11 cellular contexts compared by ENCODE assay signal in the genomic region with DNA sequence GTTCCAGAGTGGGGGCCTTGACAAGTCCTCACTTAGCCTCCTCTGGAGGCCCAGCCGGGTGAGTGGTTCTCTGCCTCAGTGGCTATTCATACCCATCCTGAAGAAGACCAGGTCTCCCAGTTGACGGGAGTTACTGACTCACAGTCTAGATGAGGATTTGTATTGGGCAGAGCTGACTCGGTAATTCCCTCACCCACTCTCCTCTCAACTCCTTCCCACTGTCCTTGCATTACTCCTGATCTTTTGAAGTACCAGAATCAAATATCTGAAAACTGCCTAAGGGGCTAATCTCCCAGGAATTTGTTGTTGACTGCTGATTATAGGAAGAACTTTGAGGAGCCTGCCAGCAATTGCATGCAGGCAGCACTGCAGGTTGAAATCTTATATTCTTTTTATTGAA. TPM values are rescaled to one million over a fixed set of nuclear protein-coding genes. Genes with fewer than 3 reads are reported as not detected.
DNase-seq lines count a peak whose midpoint lies in the region; ATAC-seq and TF ChIP-seq lines count a peak whose summit lies in the region.
"Had no signal": no experiment of that assay in that cellular context is flagged by ENCODE, and none has a peak within 500 bp of the region (broad histone marks: within the 10 kb centered on the region; RNA-seq: fewer than 3 reads in every experiment).

No MANE protein-coding gene starts in this region.

- in situ Hi-C loops in gastrocnemius medialis (cut with MboI; ENCODE audit: low sequenced_read_pairs in 4 of 4): no loop called here

- peak overlapping the region in 15 of 21 experiments; percentile 4 to 82 (median 58) for H3K27ac ChIP-seq in skin epidermis
- H3K27ac ChIP-seq in right atrium auricular region: peak overlapping the region in 1 of 2 donors; percentile 35
- H3K27ac ChIP-seq in gastrocnemius medialis: no peak overlapping the region
- H3K27ac ChIP-seq: right lobe of liver had no signal

- H3K4me3 ChIP-seq in skin epidermis (no peak overlapping the region), right atrium auricular region (no peak overlapping the region), gastrocnemius medialis (no peak overlapping the region)
- H3K4me3 ChIP-seq: right lobe of liver had no signal

- H3K4me1 ChIP-seq in right atrium auricular region (peaks cover 0 to 41% of the 10 kb centered on the region in 2 donors), gastrocnemius medialis (peaks cover 22 to 23% of the 10 kb centered on the region in 2 donors)

- intact Hi-C loops in gastrocnemius medialis (cut with DNase I; ENCODE audit: low total_unique reads): no loop called here

- H3K36me3 ChIP-seq in right atrium auricular region (peaks cover 8% of the 10 kb centered on the region), gastrocnemius medialis (peaks cover 0 to 7% of the 10 kb centered on the region in 2 donors)

- H3K27me3 ChIP-seq in right atrium auricular region: no peaks in the 10 kb centered on the region
- H3K27me3 ChIP-seq in gastrocnemius medialis: no peaks in the 10 kb centered on the region
- H3K27me3 ChIP-seq: right lobe of liver had no signal

- H3K4me1 Mint-ChIP-seq in T-helper 17 cell: peaks cover 17% of the 10 kb centered on the region

- no peak for TF ChIP-seq POLR2A in gastrocnemius medialis (IDR thresholded peaks at IDR 0.05)

- DNase-seq in GM03348 (ENCODE audit: low spot score) (peak; percentile 38), T-helper 17 cell (no peak), fibroblast of peridontal ligament (ENCODE audit: extremely low read depth) (peak; percentile 52), right atrium auricular region (ENCODE audit: low spot score) (no peak), NCI-H1105 treated with DMSO at 0.1 percent for 48 hours (lab: John Stamatoyannopoulos, UW) (no peak), COR-L47 (lab: John Stamatoyannopoulos, UW) (no peak), gastrocnemius medialis (no peak)
- DNase-seq: activated CD4-positive, alpha-beta T cell treated with anti-CD3 and anti-CD28 coated beads, Interleukin-2, amount 50 U/mL, for 1 hour; activated naive CD4-positive, alpha-beta T cell treated with anti-CD3 and anti-CD28 coated beads for 36 hours had no signal

- ATAC-seq in T-helper 17 cell (no peak), gastrocnemius medialis (no peak)
- ATAC-seq: right lobe of liver had no signal

- H3K9me3 ChIP-seq in T-helper 17 cell (ENCODE audit: control insufficient read depth, low read length, poor library complexity, severe bottlenecking) (no peaks in the 10 kb centered on the region), right atrium auricular region (no peaks in the 10 kb centered on the region), gastrocnemius medialis (no peaks in the 10 kb centered on the region)
- H3K9me3 ChIP-seq: right lobe of liver had no signal

- H3K4me3 Mint-ChIP-seq in T-helper 17 cell: peak overlapping the region; percentile 28
- H3K4me3 Mint-ChIP-seq: activated naive CD4-positive, alpha-beta T cell treated with anti-CD3 and anti-CD28 coated beads for 36 hours had no signal

- H3K36me3 Mint-ChIP-seq in T-helper 17 cell (ENCODE audit: low read depth): no peaks in the 10 kb centered on the region

- TF ChIP-seq CTCF in right atrium auricular region (IDR thresholded peaks at IDR 0.05) (no peak), gastrocnemius medialis (IDR thresholded peaks at IDR 0.05 in 4 of 5, conservative IDR thresholded peaks at IDR 0.05 in 1 of 5) (no peak)

- H3K27ac Mint-ChIP-seq in T-helper 17 cell: no peak overlapping the region
- H3K27ac Mint-ChIP-seq: activated naive CD4-positive, alpha-beta T cell treated with anti-CD3 and anti-CD28 coated beads for 36 hours had no signal

- H3K27me3 Mint-ChIP-seq in T-helper 17 cell: no peaks in the 10 kb centered on the region

RNA-seq across cellular contexts. Expression of a gene that starts 14.2 kb away (rescaled TPM):
- 100 to 1,000 TPM; 178 to 235 TPM for total RNA-seq in T-helper 17 cell
- total RNA-seq in right atrium auricular region: 10 to 100 TPM; 28.5 to 44.6 TPM
- 10 to 100 TPM; 42.0 to 64.0 (median 50.1) TPM for total RNA-seq in gastrocnemius medialis

RNA-seq across cellular contexts. Expression of a gene that starts 14.3 kb away (rescaled TPM):
- total RNA-seq in T-helper 17 cell (10 to 100 TPM; 24.1 to 30.6 TPM), right atrium auricular region (1 to 10 TPM; 6.2 to 7.1 TPM), gastrocnemius medialis (10 to 100 TPM in 1 of 4 donors, 1 to 10 TPM in 3; 5.3 to 17.5 (median 7.4) TPM)

RNA-seq across cellular contexts. Expression of a gene that starts 40.0 kb away (rescaled TPM):
- total RNA-seq in T-helper 17 cell (under 1 TPM in 1 of 2 donors, not detected in 1; 0.72 TPM), right atrium auricular region (10 to 100 TPM; 11.1 to 37.5 TPM), gastrocnemius medialis (10 to 100 TPM in 1 of 4 donors, 1 to 10 TPM in 3; 3.6 to 20.2 (median 6.3) TPM)

RNA-seq across cellular contexts. Expression of a gene that starts 48.1 kb away (rescaled TPM):
- total RNA-seq in T-helper 17 cell (1 to 10 TPM in 1 of 2 donors, under 1 TPM in 1; 0.40 to 8.4 TPM), right atrium auricular region (10 to 100 TPM in 1 of 2 donors, 1 to 10 TPM in 1; 6.4 to 12.0 TPM), gastrocnemius medialis (under 1 TPM in 1 of 4 donors, not detected in 3; 0.22 TPM)
- total RNA-seq: activated naive CD4-positive, alpha-beta T cell treated with anti-CD3 and anti-CD28 coated beads for 36 hours had no signal

Comparison
In these comparisons a context has a peak if more than half of its experiments do, and no peak if none do; other contexts are left out.
1. DNase-seq: peak in GM03348 (single experiment) and fibroblast of peridontal ligament (single experiment); none in T-helper 17 cell (0 of 3), right atrium auricular region (single experiment), NCI-H1105 treated with DMSO at 0.1 percent for 48 hours (single experiment), COR-L47 (single experiment) and gastrocnemius medialis (0 of 2).
2. H3K27ac ChIP-seq: peak in skin epidermis (15 of 21); none in gastrocnemius medialis (0 of 4).